24 cellular contexts compared by ENCODE assay signal in the genomic region with DNA sequence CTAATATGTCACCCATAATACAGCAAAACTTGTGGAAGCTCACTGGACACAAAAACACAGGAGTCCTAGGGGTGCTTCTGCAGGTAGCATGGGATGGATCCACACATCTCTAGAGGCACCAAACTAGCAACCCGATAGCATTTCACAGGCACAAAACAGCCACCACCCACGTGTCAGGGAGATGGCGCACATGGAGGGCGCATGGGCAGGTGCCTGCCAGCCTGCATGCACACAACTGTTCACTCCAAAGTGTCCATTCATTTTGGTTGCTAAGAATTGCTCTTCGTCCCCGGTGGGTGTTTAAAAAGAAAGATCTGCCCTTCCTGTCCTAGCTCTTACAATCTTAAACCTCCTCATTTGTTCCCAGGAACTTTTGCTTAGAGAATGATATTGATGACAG.
"Had no signal": no experiment of that assay in that cellular context is flagged by ENCODE, and none has a peak within 500 bp of the region (broad histone marks: within the 10 kb centered on the region; RNA-seq: fewer than 3 reads in every experiment).

No MANE protein-coding gene starts in this region.

- H3K4me3 ChIP-seq: left ventricle myocardium inferior, lung, mucosa of descending colon, pancreas, prostate gland, sigmoid colon, spleen, tibial nerve, vagina had no signal

- H3K36me3 ChIP-seq: left ventricle myocardium inferior, pancreas, prostate gland, sigmoid colon, spleen, tibial nerve, vagina had no signal

- DNase-seq: hippocampal formation; immature natural killer cell; left ventricle myocardium inferior; mesendoderm; midbrain; mucosa of descending colon; naive thymus-derived CD4-positive, alpha-beta T cell; pancreas; posterior cingulate gyrus; retina; right cardiac atrium; sigmoid colon; small intestine; spleen; stimulated activated CD4-positive, alpha-beta T cell treated with anti-CD3 and anti-CD28 coated beads, Interleukin-4, amount 100 ng/mL, for 24 hours; stimulated activated naive CD4-positive, alpha-beta T cell treated with Interleukin-2 at 50 U/mL for 16 hours; stimulated activated naive CD8-positive, alpha-beta T cell treated with anti-CD3 and anti-CD28 coated beads, Interleukin-15, amount 100 ng/mL, for 72 hours; substantia nigra had no signal

- H3K9me3 ChIP-seq: mucosa of descending colon, pancreas, prostate gland, sigmoid colon, vagina had no signal

- ATAC-seq: mucosa of descending colon; naive thymus-derived CD4-positive, alpha-beta T cell; natural killer cell treated with Interleukin-12 subunit alpha and Interleukin-12 subunit beta and Interleukin-15 and Interleukin-18, amount 100 ng/mL, for 72 hours; pancreas; right cardiac atrium; stimulated activated effector memory CD8-positive, alpha-beta T cell treated with anti-CD3 and anti-CD28 coated beads, Interleukin-12 subunit alpha, Interleukin-12 subunit beta, amount 100 ng/mL, for 72 hours; stimulated activated naive CD8-positive, alpha-beta T cell treated with anti-CD3 and anti-CD28 coated beads, Interleukin-15, amount 100 ng/mL, for 72 hours had no signal

- H3K4me1 ChIP-seq: left ventricle myocardium inferior, pancreas, prostate gland, sigmoid colon, spleen, tibial nerve, vagina had no signal

- H3K27me3 ChIP-seq: pancreas, sigmoid colon, tibial nerve, vagina had no signal

- H3K27ac ChIP-seq: left ventricle myocardium inferior, pancreas, prostate gland, sigmoid colon, spleen, tibial nerve, vagina had no signal
